8 cellular contexts compared by ENCODE assay signal in the genomic region with DNA sequence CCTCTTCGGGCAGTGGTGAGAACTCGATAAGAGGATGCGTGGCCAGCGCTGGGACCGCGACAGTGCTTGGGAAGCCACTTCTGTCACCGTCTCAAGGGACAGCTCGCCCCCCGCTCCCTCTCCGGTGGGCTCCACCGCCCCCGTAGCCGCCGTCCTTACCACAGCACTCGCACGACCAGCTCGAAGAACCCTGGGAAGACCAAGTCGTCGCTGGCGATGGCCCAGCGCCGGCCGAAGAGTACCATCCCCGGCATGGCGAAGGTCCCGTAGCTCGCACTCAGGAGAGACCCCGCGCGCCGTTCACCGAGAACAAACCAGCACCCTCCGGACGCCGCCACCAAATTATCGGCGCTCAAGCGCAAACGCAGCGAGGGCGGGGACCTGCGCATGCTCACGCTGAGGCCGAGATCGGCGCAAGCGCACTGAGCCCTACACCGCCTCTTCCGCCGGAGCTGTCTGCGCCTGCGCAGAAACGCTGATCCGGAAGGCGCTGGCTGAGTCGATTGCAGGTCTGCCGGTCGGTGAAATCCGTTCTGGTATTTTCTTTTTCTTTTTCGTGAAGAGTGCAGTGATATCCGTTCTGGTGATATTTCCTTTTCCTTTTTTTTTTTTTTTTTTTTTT. TPM values are rescaled to one million over a fixed set of nuclear protein-coding genes. Genes with fewer than 3 reads are reported as not detected.
A peak's percentile ranks its signal among the peaks of the same experiment; 100 is the strongest.
DNase-seq lines count a peak whose midpoint lies in the region; ATAC-seq and TF ChIP-seq lines count a peak whose summit lies in the region.

A gene with protein sequence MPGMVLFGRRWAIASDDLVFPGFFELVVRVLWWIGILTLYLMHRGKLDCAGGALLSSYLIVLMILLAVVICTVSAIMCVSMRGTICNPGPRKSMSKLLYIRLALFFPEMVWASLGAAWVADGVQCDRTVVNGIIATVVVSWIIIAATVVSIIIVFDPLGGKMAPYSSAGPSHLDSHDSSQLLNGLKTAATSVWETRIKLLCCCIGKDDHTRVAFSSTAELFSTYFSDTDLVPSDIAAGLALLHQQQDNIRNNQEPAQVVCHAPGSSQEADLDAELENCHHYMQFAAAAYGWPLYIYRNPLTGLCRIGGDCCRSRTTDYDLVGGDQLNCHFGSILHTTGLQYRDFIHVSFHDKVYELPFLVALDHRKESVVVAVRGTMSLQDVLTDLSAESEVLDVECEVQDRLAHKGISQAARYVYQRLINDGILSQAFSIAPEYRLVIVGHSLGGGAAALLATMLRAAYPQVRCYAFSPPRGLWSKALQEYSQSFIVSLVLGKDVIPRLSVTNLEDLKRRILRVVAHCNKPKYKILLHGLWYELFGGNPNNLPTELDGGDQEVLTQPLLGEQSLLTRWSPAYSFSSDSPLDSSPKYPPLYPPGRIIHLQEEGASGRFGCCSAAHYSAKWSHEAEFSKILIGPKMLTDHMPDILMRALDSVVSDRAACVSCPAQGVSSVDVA (minus strand): TSS at position 366 of the 622 bp plus-strand sequence. CDS start 112 bp downstream, at position 254.

- H4K20me1 ChIP-seq in hepatocyte (ENCODE audit: insufficient read depth, poor library complexity, severe bottlenecking): no peaks in the 10 kb centered on the region

- H3K27me3 ChIP-seq in hepatocyte (no peaks in the 10 kb centered on the region), aorta (ENCODE audit: control insufficient read depth in 1 of 2, insufficient read depth in 2 of 2, low read length in 1 of 2) (no peaks in the 10 kb centered on the region)

- DNase-seq in NCI-H2081 treated with DMSO at 0.1 percent for 48 hours (lab: John Stamatoyannopoulos, UW) (peak; percentile 69), T1000 (lab: John Stamatoyannopoulos, UW) (peak; percentile 87), astrocyte of the hippocampus (ENCODE audit: low read depth, low spot score) (peak; percentile 98), hepatocyte (ENCODE audit: low spot score) (peak; percentile 97), renal cortical epithelial cell (ENCODE audit: low read depth) (peak; percentile 83), aorta (peak; percentile 96 to 99)

- H3K4me1 ChIP-seq in hepatocyte (ENCODE audit: insufficient read depth) (peaks cover 5% of the 10 kb centered on the region), aorta (ENCODE audit: control insufficient read depth in 1 of 2, insufficient read depth in 2 of 2, low read length in 2 of 2) (no peaks in the 10 kb centered on the region)

- ATAC-seq in GM18517 (IDR thresholded peaks at IDR 0.05; ENCODE audit: unreplicated experiment): peak; percentile 79
- ATAC-seq in HG03045 (IDR thresholded peaks at IDR 0.05; ENCODE audit: unreplicated experiment): peak; percentile 85
- ATAC-seq in aorta (ENCODE audit: low FRiP score): peak; percentile 94

- H3K9me3 ChIP-seq in hepatocyte (ENCODE audit: low read depth): no peaks in the 10 kb centered on the region
- no peaks in the 10 kb centered on the region for H3K9me3 ChIP-seq in aorta (ENCODE audit: control insufficient read depth, low read length)

- TF ChIP-seq CTCF in hepatocyte (IDR thresholded peaks at IDR 0.05; ENCODE audit: poor library complexity): no peak

- H3K9me2 ChIP-seq in hepatocyte (replicated peaks; ENCODE audit: insufficient read depth): no peaks in the 10 kb centered on the region

- H3K4me2 ChIP-seq in hepatocyte: peak within 1 kb of the TSS; percentile 78

- H3K79me2 ChIP-seq in hepatocyte: peaks cover 37% of the 10 kb centered on the region

- H3K4me3 ChIP-seq in hepatocyte (peak within 1 kb of the TSS; percentile 56), aorta (ENCODE audit: low read length in 2 of 2) (peak within 1 kb of the TSS; percentile 60 to 66)

- peak within 1 kb of the TSS; percentile 64 for H2AFZ ChIP-seq in hepatocyte

- H3K27ac ChIP-seq in hepatocyte (peak within 1 kb of the TSS; percentile 92), aorta (ENCODE audit: low read depth in 1 of 2, low read length in 2 of 2) (peak within 1 kb of the TSS in 1 of 2 donors; percentile 55)

- intact Hi-C loops in aorta (cut with DNase I): no loop called here

- H3K36me3 ChIP-seq in hepatocyte (replicated peaks; ENCODE audit: insufficient read depth, low read depth) (no peaks in the 10 kb centered on the region), aorta (ENCODE audit: control insufficient read depth in 1 of 2, insufficient read depth in 2 of 2, low read length in 1 of 2) (no peaks in the 10 kb centered on the region)

- under 1% methylated on average over 57 of the region's 61 CpGs for WGBS in hepatocyte (ENCODE audit: low lambda C conversion rate, missing lambda C conversion rate)
- WGBS in aorta, 2 donors: 0% methylated on average over 61 of the region's 61 CpGs

RNA-seq across cellular contexts. Expression of the gene that starts here (rescaled TPM):
- 17.5 and 21.8 TPM in 2 replicates for total RNA-seq in hepatocyte
- 14.3 and 22.2 TPM in 2 replicates for polyA plus RNA-seq in hepatocyte
- 15.6 and 36.7 TPM in 2 replicates for total RNA-seq in renal cortical epithelial cell
- total RNA-seq in aorta: 10 to 100 TPM; 15.5 to 19.7 TPM
- polyA plus RNA-seq in aorta: 10 to 100 TPM in 1 of 2 donors, 1 to 10 TPM in 1; 3.6 to 18.0 TPM
